ENCODE assay signal across 1 cellular context in genomic region chr1:150596095-150596892, GRCh38.
TF ChIP-seq lines count a peak whose summit lies in the region.

No MANE protein-coding gene starts in this region.

TF ChIP-seq in HepG2, 621 proteins besides CTCF, POLR2A, EP300 and RAD21:
- TF ChIP-seq ZNF607 (CRISPR knock-in tag; IDR thresholded peaks at IDR 0.05; ENCODE audit: borderline replicate concordance) (no peak), ZFP41 (CRISPR knock-in tag; IDR thresholded peaks at IDR 0.05; ENCODE audit: borderline replicate concordance) (no peak), NFIC (IDR thresholded peaks at IDR 0.05; ENCODE audit: low read length) (no peak), HNF1A (IDR thresholded peaks at IDR 0.05; ENCODE audit: low read depth) (no peak), HNF1A (CRISPR knock-in tag; IDR thresholded peaks at IDR 0.05; ENCODE audit: borderline replicate concordance) (no peak), ZSCAN22 (CRISPR knock-in tag; IDR thresholded peaks at IDR 0.05) (no peak), JDP2 (CRISPR knock-in tag; IDR thresholded peaks at IDR 0.05; ENCODE audit: borderline replicate concordance) (no peak), DR1 (CRISPR knock-in tag; IDR thresholded peaks at IDR 0.05) (no peak), ZBTB20 (CRISPR knock-in tag; IDR thresholded peaks at IDR 0.05; ENCODE audit: borderline replicate concordance, low read depth) (no peak)
- TF ChIP-seq, protein P1, sequence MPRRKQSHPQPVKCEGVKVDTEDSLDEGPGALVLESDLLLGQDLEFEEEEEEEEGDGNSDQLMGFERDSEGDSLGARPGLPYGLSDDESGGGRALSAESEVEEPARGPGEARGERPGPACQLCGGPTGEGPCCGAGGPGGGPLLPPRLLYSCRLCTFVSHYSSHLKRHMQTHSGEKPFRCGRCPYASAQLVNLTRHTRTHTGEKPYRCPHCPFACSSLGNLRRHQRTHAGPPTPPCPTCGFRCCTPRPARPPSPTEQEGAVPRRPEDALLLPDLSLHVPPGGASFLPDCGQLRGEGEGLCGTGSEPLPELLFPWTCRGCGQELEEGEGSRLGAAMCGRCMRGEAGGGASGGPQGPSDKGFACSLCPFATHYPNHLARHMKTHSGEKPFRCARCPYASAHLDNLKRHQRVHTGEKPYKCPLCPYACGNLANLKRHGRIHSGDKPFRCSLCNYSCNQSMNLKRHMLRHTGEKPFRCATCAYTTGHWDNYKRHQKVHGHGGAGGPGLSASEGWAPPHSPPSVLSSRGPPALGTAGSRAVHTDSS (CRISPR knock-in tag; conservative IDR thresholded peaks at IDR 0.05): no peak
- TF ChIP-seq, protein P2, sequence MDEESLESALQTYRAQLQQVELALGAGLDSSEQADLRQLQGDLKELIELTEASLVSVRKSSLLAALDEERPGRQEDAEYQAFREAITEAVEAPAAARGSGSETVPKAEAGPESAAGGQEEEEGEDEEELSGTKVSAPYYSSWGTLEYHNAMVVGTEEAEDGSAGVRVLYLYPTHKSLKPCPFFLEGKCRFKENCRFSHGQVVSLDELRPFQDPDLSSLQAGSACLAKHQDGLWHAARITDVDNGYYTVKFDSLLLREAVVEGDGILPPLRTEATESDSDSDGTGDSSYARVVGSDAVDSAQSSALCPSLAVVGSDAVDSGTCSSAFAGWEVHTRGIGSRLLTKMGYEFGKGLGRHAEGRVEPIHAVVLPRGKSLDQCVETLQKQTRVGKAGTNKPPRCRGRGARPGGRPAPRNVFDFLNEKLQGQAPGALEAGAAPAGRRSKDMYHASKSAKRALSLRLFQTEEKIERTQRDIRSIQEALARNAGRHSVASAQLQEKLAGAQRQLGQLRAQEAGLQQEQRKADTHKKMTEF (CRISPR knock-in tag; IDR thresholded peaks at IDR 0.05): no peak
